ENCODE assay signal across 37 cellular contexts in genomic region chr1:167317463-167317862, GRCh38.
"Had no signal": no experiment of that assay in that cellular context is flagged by ENCODE, and none has a peak within 500 bp of the region (broad histone marks: within the 10 kb centered on the region; RNA-seq: fewer than 3 reads in every experiment).

No MANE protein-coding gene starts in this region.

- FAIRE-seq: bronchial epithelial cell, TTC549 had no signal

- H3K4me3 ChIP-seq: ascending aorta, cardiac muscle cell had no signal

- H3K4me1 Mint-ChIP-seq: brain; central memory CD8-positive, alpha-beta T cell had no signal

- H3K36me3 ChIP-seq: cardiac muscle cell had no signal

- H3K4me3 Mint-ChIP-seq: activated B cell treated with CpG ODN at 0.5 μM for 24 hours; activated CD4-positive, alpha-beta memory T cell treated with anti-CD3 and anti-CD28 coated beads, Interleukin-2, amount 10 ng/mL, durations not matched to agents 7 days and 5 days; activated CD4-positive, alpha-beta T cell treated with anti-CD3 and anti-CD28 coated beads, Interleukin-2, amount 10 ng/mL, durations not matched to agents 7 days and 5 days; activated CD8-positive, alpha-beta memory T cell treated with anti-CD3 and anti-CD28 coated beads, Interleukin-2, amount 10 ng/mL, durations not matched to agents 7 days and 5 days; activated CD8-positive, alpha-beta T cell treated with anti-CD3 and anti-CD28 coated beads, Interleukin-2, amount 10 ng/mL, durations not matched to agents 7 days and 5 days; activated naive CD4-positive, alpha-beta T cell treated with anti-CD3 and anti-CD28 coated beads, Interleukin-2, amount 10 ng/mL, durations not matched to agents 7 days and 5 days; activated naive CD4-positive, alpha-beta T cell treated with anti-CD3 and anti-CD28 coated beads, Interleukin-2, amount 50 U/mL, for 24 hours; activated naive CD8-positive, alpha-beta T cell; activated naive CD8-positive, alpha-beta T cell treated with anti-CD3 and anti-CD28 coated beads, Interleukin-2, amount 10 ng/mL, durations not matched to agents 7 days and 5 days; activated naive CD8-positive, alpha-beta T cell treated with anti-CD3 and anti-CD28 coated beads, Interleukin-2, amount 50 U/mL, for 24 hours; activated T-cell treated with anti-CD3 and anti-CD28 coated beads, Interleukin-2, amount 50 U/mL, for 24 hours; brain; central memory CD8-positive, alpha-beta T cell; T-helper 1 cell treated with Interleukin-12 subunit alpha and Interleukin-12 subunit beta and Interleukin-4 antibody, amounts not matched to agents 30 μg/mL and 1 μg/mL, for 36 hours; T-helper 2 cell treated with Interferon-gamma antibody and Interleukin-4, amounts not matched to agents 5 μg/mL and 100 μg/mL, for 36 hours had no signal

- H3K27ac Mint-ChIP-seq: activated B cell treated with CpG ODN at 0.5 μM for 24 hours; activated CD4-positive, alpha-beta memory T cell treated with anti-CD3 and anti-CD28 coated beads, Interleukin-2, amount 10 ng/mL, durations not matched to agents 7 days and 5 days; activated CD4-positive, alpha-beta T cell treated with anti-CD3 and anti-CD28 coated beads, Interleukin-2, amount 10 ng/mL, durations not matched to agents 7 days and 5 days; activated CD8-positive, alpha-beta memory T cell treated with anti-CD3 and anti-CD28 coated beads, Interleukin-2, amount 10 ng/mL, durations not matched to agents 7 days and 5 days; activated CD8-positive, alpha-beta T cell treated with anti-CD3 and anti-CD28 coated beads, Interleukin-2, amount 10 ng/mL, durations not matched to agents 7 days and 5 days; activated naive CD4-positive, alpha-beta T cell treated with anti-CD3 and anti-CD28 coated beads, Interleukin-2, amount 10 ng/mL, durations not matched to agents 7 days and 5 days; activated naive CD4-positive, alpha-beta T cell treated with anti-CD3 and anti-CD28 coated beads, Interleukin-2, amount 50 U/mL, for 24 hours; activated naive CD8-positive, alpha-beta T cell; activated naive CD8-positive, alpha-beta T cell treated with anti-CD3 and anti-CD28 coated beads, Interleukin-2, amount 10 ng/mL, durations not matched to agents 7 days and 5 days; activated naive CD8-positive, alpha-beta T cell treated with anti-CD3 and anti-CD28 coated beads, Interleukin-2, amount 50 U/mL, for 24 hours; activated T-cell treated with anti-CD3 and anti-CD28 coated beads, Interleukin-2, amount 50 U/mL, for 24 hours; activated T-helper 2 cell treated with anti-CD3 and anti-CD28 coated beads, Interferon-gamma antibody, Interleukin-2, Interleukin-4, amounts not matched to agents 10 μg/mL and 5 μg/mL and 100 μg/mL, durations not matched to agents 14 hours and 24 hours and 36 hours; brain; T-helper 1 cell treated with Interleukin-12 subunit alpha and Interleukin-12 subunit beta and Interleukin-4 antibody, amounts not matched to agents 30 μg/mL and 1 μg/mL, for 36 hours; T-helper 2 cell treated with Interferon-gamma antibody and Interleukin-4, amounts not matched to agents 5 μg/mL and 100 μg/mL, for 36 hours had no signal

- H3K27ac ChIP-seq: ascending aorta, cardiac muscle cell, VCaP had no signal

- DNase-seq: activated B cell treated with CpG ODN at 0.5 μM for 24 hours; activated CD4-positive, alpha-beta memory T cell treated with anti-CD3 and anti-CD28 coated beads, Interleukin-2, amount 10 ng/mL, durations not matched to agents 7 days and 5 days; activated CD4-positive, alpha-beta T cell treated with anti-CD3 and anti-CD28 coated beads for 4 hours; activated CD4-positive, alpha-beta T cell treated with anti-CD3 and anti-CD28 coated beads, Interleukin-2, amount 10 ng/mL, durations not matched to agents 7 days and 5 days; activated CD4-positive, alpha-beta T cell treated with anti-CD3 and anti-CD28 coated beads, Interleukin-2, amount 50 U/mL, for 48 hours; activated CD4-positive, CD25-positive, alpha-beta regulatory T cell treated with anti-CD3 and anti-CD28 coated beads, Interleukin-2, amount 50 U/mL, for 72 hours; activated CD8-positive, alpha-beta memory T cell treated with anti-CD3 and anti-CD28 coated beads for 24 hours; activated CD8-positive, alpha-beta memory T cell treated with anti-CD3 and anti-CD28 coated beads, Interleukin-2, amount 10 ng/mL, durations not matched to agents 7 days and 5 days; activated CD8-positive, alpha-beta memory T cell treated with anti-CD3 and anti-CD28 coated beads, Interleukin-2, amount 50 U/mL, for 48 hours; activated CD8-positive, alpha-beta T cell treated with anti-CD3 and anti-CD28 coated beads, Interleukin-2, amount 10 ng/mL, durations not matched to agents 7 days and 5 days; activated effector memory CD4-positive, alpha-beta T cell treated with Interleukin-2 at 50 U/mL for 16 hours; activated gamma-delta T cell; activated naive CD4-positive, alpha-beta T cell treated with anti-CD3 and anti-CD28 coated beads, Interleukin-2, amount 10 ng/mL, durations not matched to agents 7 days and 5 days; activated naive CD4-positive, alpha-beta T cell treated with Interleukin-2 at 50 U/mL for 16 hours; activated naive CD8-positive, alpha-beta T cell treated with anti-CD3 and anti-CD28 coated beads, Interleukin-2, amount 10 ng/mL, durations not matched to agents 7 days and 5 days; activated naive CD8-positive, alpha-beta T cell treated with anti-CD3 and anti-CD28 coated beads, Interleukin-2, amount 50 U/mL, for 24 hours; activated T-cell treated with anti-CD3 and anti-CD28 coated beads, Interleukin-2, amount 50 U/mL, for 24 hours; activated T-cell treated with anti-CD3 and anti-CD28 coated beads, Interleukin-2, amount 50 U/mL, for 48 hours; amygdala; anterior cingulate cortex; caudate nucleus; cerebellar nuclear complex; T-helper 1 cell; T-helper 2 cell; T-helper 9 cell had no signal

- H3K27me3 ChIP-seq: ascending aorta, cardiac muscle cell had no signal

- H3K27me3 Mint-ChIP-seq: activated B cell treated with CpG ODN at 0.5 μM for 24 hours; activated CD4-positive, alpha-beta memory T cell treated with anti-CD3 and anti-CD28 coated beads, Interleukin-2, amount 10 ng/mL, durations not matched to agents 7 days and 5 days; activated CD4-positive, alpha-beta T cell treated with anti-CD3 and anti-CD28 coated beads, Interleukin-2, amount 10 ng/mL, durations not matched to agents 7 days and 5 days; activated CD8-positive, alpha-beta memory T cell treated with anti-CD3 and anti-CD28 coated beads, Interleukin-2, amount 10 ng/mL, durations not matched to agents 7 days and 5 days; activated naive CD4-positive, alpha-beta T cell treated with anti-CD3 and anti-CD28 coated beads, Interleukin-2, amount 10 ng/mL, durations not matched to agents 7 days and 5 days; activated naive CD4-positive, alpha-beta T cell treated with anti-CD3 and anti-CD28 coated beads, Interleukin-2, amount 50 U/mL, for 24 hours; activated naive CD8-positive, alpha-beta T cell; activated naive CD8-positive, alpha-beta T cell treated with anti-CD3 and anti-CD28 coated beads, Interleukin-2, amount 10 ng/mL, durations not matched to agents 7 days and 5 days; activated naive CD8-positive, alpha-beta T cell treated with anti-CD3 and anti-CD28 coated beads, Interleukin-2, amount 50 U/mL, for 24 hours; activated T-cell treated with anti-CD3 and anti-CD28 coated beads, Interleukin-2, amount 50 U/mL, for 24 hours; brain; central memory CD8-positive, alpha-beta T cell had no signal

- H3K4me1 ChIP-seq: ascending aorta had no signal
